In the genomic region with DNA sequence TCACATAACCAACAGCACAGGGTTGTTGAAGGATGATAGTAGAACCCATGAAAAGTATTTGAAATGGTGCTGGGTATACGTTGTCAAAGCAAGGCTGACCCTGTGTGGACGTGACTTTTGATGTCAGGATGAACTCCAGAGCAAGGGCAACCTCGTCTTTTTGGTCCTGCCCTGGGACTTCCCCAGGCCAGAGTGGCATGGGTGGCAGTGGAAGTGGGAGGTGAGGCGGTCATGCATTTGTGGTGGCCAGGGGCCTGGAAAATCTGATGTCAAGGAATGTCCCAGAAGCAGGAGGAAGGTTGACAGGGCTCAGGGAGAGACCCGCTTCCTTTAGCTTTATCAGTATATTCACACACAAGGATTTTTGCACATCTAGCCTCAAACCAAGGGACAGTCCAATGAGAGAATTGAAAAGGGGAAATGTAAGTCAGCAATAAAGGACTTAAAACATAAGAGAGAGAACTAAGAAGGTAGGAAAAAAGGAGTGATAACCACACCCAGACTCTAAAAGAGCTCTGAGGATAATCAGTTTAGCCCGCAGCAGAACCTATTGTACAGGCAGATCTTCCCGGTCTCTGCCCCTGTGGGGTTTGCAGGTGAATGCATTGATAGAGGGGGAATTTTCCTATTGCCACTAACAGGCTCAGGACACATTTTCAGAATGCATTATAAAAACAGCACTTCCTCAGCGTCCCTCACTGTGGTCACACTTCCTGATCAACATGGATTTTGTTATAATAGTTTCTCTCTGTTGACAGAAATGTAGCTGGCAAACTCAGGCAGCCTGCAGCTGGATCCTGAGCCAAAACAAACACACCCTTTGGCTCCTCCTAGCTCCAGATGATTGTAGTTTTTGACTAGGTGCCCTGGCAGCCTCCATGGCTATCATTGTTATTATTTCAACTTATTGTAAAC, we compare ENCODE assay signal across 8 cellular contexts.
DNase-seq lines count a peak whose midpoint lies in the region; ATAC-seq and TF ChIP-seq lines count a peak whose summit lies in the region.

No MANE protein-coding gene starts in this region.

- peaks cover 5% of the 10 kb centered on the region for H3K36me3 Mint-ChIP-seq in neural crest cell (ENCODE audit: low read depth)
- H3K36me3 Mint-ChIP-seq in CD8-positive, alpha-beta T cell, result no peaks in the 10 kb centered on the region
- no peaks in the 10 kb centered on the region for H3K36me3 Mint-ChIP-seq in immature natural killer cell

- H3K4me1 Mint-ChIP-seq in neural crest cell (peaks cover 50% of the 10 kb centered on the region), immature natural killer cell (no peaks in the 10 kb centered on the region)
- no peaks in the 10 kb centered on the region for H3K4me1 Mint-ChIP-seq in CD8-positive, alpha-beta T cell (ENCODE audit: low read depth)

- peaks cover 10% of the 10 kb centered on the region for H3K9me3 Mint-ChIP-seq in neural crest cell
- no peaks in the 10 kb centered on the region for H3K9me3 Mint-ChIP-seq in CD8-positive, alpha-beta T cell
- H3K9me3 Mint-ChIP-seq in immature natural killer cell, result peaks cover 5 to 28% (median 9%) of the 10 kb centered on the region in 6 donors

- H3K27me3 ChIP-seq in CD8-positive, alpha-beta T cell (ENCODE audit: insufficient read depth, low read length), result no peaks in the 10 kb centered on the region

- no peaks in the 10 kb centered on the region for H3K4me1 ChIP-seq in CD8-positive, alpha-beta T cell (ENCODE audit: insufficient read depth, low read length)

- intact Hi-C loops in CD8-positive, alpha-beta T cell (cut with DNase I, micrococcal nuclease), result no loop called here

- peak; percentile 55 for TF ChIP-seq CTCF in neural crest cell (conservative IDR thresholded peaks at IDR 0.05)
- TF ChIP-seq CTCF in CD8-positive, alpha-beta T cell (IDR thresholded peaks at IDR 0.05), result no peak

- H3K9me3 ChIP-seq in CD8-positive, alpha-beta T cell (ENCODE audit: low read length), result no peaks in the 10 kb centered on the region

- no peak overlapping the region for H3K27ac Mint-ChIP-seq in neural crest cell (ENCODE audit: unreplicated experiment)
- H3K27ac Mint-ChIP-seq in CD8-positive, alpha-beta T cell, result no peak overlapping the region
- no peak overlapping the region for H3K27ac Mint-ChIP-seq in immature natural killer cell

- H3K4me3 Mint-ChIP-seq in neural crest cell (no peak overlapping the region), immature natural killer cell (no peak overlapping the region)
- no peak overlapping the region for H3K4me3 Mint-ChIP-seq in CD8-positive, alpha-beta T cell

- H3K27me3 Mint-ChIP-seq in neural crest cell (ENCODE audit: low read depth) (no peaks in the 10 kb centered on the region), immature natural killer cell (ENCODE audit: low read depth in 3 of 3) (peaks cover 2 to 5% (median 4%) of the 10 kb centered on the region in 3 donors)
- no peaks in the 10 kb centered on the region for H3K27me3 Mint-ChIP-seq in CD8-positive, alpha-beta T cell (ENCODE audit: low read depth)

- H3K4me3 ChIP-seq in CD8-positive, alpha-beta T cell (ENCODE audit: low read depth, low read length), result no peak overlapping the region

- no peak overlapping the region for H3K27ac ChIP-seq in CD8-positive, alpha-beta T cell (ENCODE audit: low read depth, low read length)

- POLR2A ChIA-PET in CD8-positive, alpha-beta T cell (lab: Charles Lee), result no interaction called here

- CTCF ChIA-PET in CD8-positive, alpha-beta T cell (lab: Charles Lee), result no interaction called here

- H3K36me3 ChIP-seq in CD8-positive, alpha-beta T cell (ENCODE audit: insufficient read depth, low read length), result no peaks in the 10 kb centered on the region

- ATAC-seq in GM21515 (IDR thresholded peaks at IDR 0.05; ENCODE audit: unreplicated experiment), result no peak
- ATAC-seq in CD8-positive, alpha-beta T cell, result no peak

- DNase-seq in DMS153 (lab: John Stamatoyannopoulos, UW) (peak; percentile 91), NCI-H2196 treated with DMSO at 0.1 percent for 48 hours (lab: John Stamatoyannopoulos, UW; ENCODE audit: unreplicated experiment) (peak; percentile 79), dermis microvascular lymphatic vessel endothelial cell (ENCODE audit: low read depth in 2 of 2) (peak; percentile 97 to 98), neural crest cell (ENCODE audit: low read depth, low spot score) (no peak), immature natural killer cell (no peak)
- DNase-seq in CD8-positive, alpha-beta T cell, result no peak
- no peak for DNase-seq in activated T-cell treated with anti-CD3 and anti-CD28 coated beads, Interleukin-2, amount 50 U/mL, for 48 hours

Comparison
In these comparisons a context has a peak if more than half of its experiments do, and no peak if none do; other contexts are left out.
1. DNase-seq: peak in DMS153 (single experiment), NCI-H2196 treated with DMSO at 0.1 percent for 48 hours (single experiment) and dermis microvascular lymphatic vessel endothelial cell (2 of 2); none in neural crest cell (single experiment), CD8-positive, alpha-beta T cell (0 of 7), immature natural killer cell (0 of 3) and activated T-cell treated with anti-CD3 and anti-CD28 coated beads, Interleukin-2, amount 50 U/mL, for 48 hours (0 of 2).